33 cellular contexts compared by ENCODE assay signal in the genomic region with DNA sequence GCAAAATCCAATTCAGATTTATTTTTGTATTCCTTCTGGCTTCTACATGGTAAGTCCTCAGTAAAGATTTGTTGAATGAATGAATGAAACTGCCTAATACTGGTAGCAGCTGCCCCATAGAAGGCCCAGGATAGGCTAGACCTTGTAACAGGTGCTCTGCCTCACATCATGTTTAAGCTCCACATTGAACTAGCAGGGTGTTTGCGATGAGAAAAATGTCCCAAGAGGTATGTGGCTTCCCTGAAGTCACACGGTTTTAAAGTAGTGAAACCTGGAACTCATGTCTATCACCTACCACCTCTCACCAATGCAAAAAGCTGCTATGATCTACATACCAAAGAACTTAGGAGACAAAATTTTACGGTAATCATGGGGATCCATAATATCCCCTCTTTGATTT. TPM values are rescaled to one million over a fixed set of nuclear protein-coding genes. Genes with fewer than 3 reads are reported as not detected.
DNase-seq lines count a peak whose midpoint lies in the region; ATAC-seq and TF ChIP-seq lines count a peak whose summit lies in the region.
"Had no signal": no experiment of that assay in that cellular context is flagged by ENCODE, and none has a peak within 500 bp of the region (broad histone marks: within the 10 kb centered on the region; RNA-seq: fewer than 3 reads in every experiment).

No MANE protein-coding gene starts in this region.

- peak; percentile 58 for ATAC-seq in GM18907 (IDR thresholded peaks at IDR 0.05; ENCODE audit: unreplicated experiment)
- ATAC-seq in GM21619 (IDR thresholded peaks at IDR 0.05; ENCODE audit: unreplicated experiment): peak; percentile 46
- ATAC-seq in HG03139 (IDR thresholded peaks at IDR 0.05; ENCODE audit: unreplicated experiment): peak; percentile 49
- ATAC-seq in HG02678 (IDR thresholded peaks at IDR 0.05; ENCODE audit: unreplicated experiment): no peak
- no peak for ATAC-seq in left colon
- ATAC-seq: activated naive CD4-positive, alpha-beta T cell treated with anti-CD3 and anti-CD28 coated beads, Interleukin-2, amount 50 U/mL, for 72 hours; activated T-helper 17 cell treated with anti-CD3 and anti-CD28 coated beads, Interleukin-2, amount 50 U/mL, for 72 hours had no signal

- no peaks in the 10 kb centered on the region for H3K36me3 ChIP-seq in brain microvascular endothelial cell (replicated peaks)
- H3K36me3 ChIP-seq: SJSA1, upper lobe of left lung had no signal

- H3K4me1 Mint-ChIP-seq in glutamatergic neuron (ENCODE audit: low read depth, unreplicated experiment): no peaks in the 10 kb centered on the region
- H3K4me1 Mint-ChIP-seq: activated T-helper 17 cell treated with anti-CD3 and anti-CD28 coated beads, Interleukin-2, amount 50 U/mL, for 72 hours had no signal

- intact Hi-C loops in left colon (cut with DNase I, micrococcal nuclease): no loop called here

- no peak overlapping the region for H3K4me3 ChIP-seq in brain microvascular endothelial cell (ENCODE audit: low read depth, low read length)
- H3K4me3 ChIP-seq: SJSA1 had no signal

- H3K36me3 Mint-ChIP-seq in glutamatergic neuron (ENCODE audit: unreplicated experiment): no peaks in the 10 kb centered on the region
- H3K36me3 Mint-ChIP-seq: stimulated activated naive B cell treated with anti-CD40 and anti-IgM and Interleukin-4, amounts not matched to agents 10 μg/mL and 1 μg/mL and 100 μg/mL, for 72 hours had no signal

- peak overlapping the region; percentile 70 for H3K4me3 Mint-ChIP-seq in glutamatergic neuron (ENCODE audit: unreplicated experiment)
- H3K4me3 Mint-ChIP-seq: activated T-helper 17 cell treated with anti-CD3 and anti-CD28 coated beads, Interleukin-2, amount 50 U/mL, for 72 hours; stimulated activated naive B cell treated with anti-CD40 and anti-IgM and Interleukin-4, amounts not matched to agents 10 μg/mL and 1 μg/mL and 100 μg/mL, for 72 hours had no signal

- DNase-seq in glutamatergic neuron (no peak), brain microvascular endothelial cell (no peak), RKO (ENCODE audit: low spot score) (no peak), left colon (no peak)
- DNase-seq: activated CD4-positive, alpha-beta T cell treated with anti-CD3 and anti-CD28 coated beads for 48 hours; amygdala; DMS153; hippocampal formation; KBM-7; left cardiac atrium; mammary epithelial cell; NCI-H1105; NCI-H187 treated with DMSO at 0.1 percent for 48 hours; NCI-H2171 treated with DMSO at 0.1 percent for 48 hours; NCI-H510A treated with DMSO at 0.1 percent for 48 hours; RPMI8226; stimulated activated naive B cell treated with anti-CD40 and anti-IgM and Interleukin-4, amounts not matched to agents 10 μg/mL and 1 μg/mL and 100 μg/mL, for 72 hours; T1000; upper lobe of left lung had no signal

- TF ChIP-seq CTCF in glutamatergic neuron (IDR thresholded peaks at IDR 0.05; ENCODE audit: partially characterized antibody, unreplicated experiment) (no peak), brain microvascular endothelial cell (IDR thresholded peaks at IDR 0.05; ENCODE audit: low read depth, low read length, missing control alignments) (no peak)

- peaks cover 7% of the 10 kb centered on the region for H3K27me3 ChIP-seq in brain microvascular endothelial cell (replicated peaks)
- H3K27me3 ChIP-seq: SJSA1 had no signal

- in situ Hi-C loops in brain microvascular endothelial cell (cut with HindIII; ENCODE audit: low pct_ligation_motif_present, low sequenced_read_pairs): no loop called here

- H3K27ac ChIP-seq in brain microvascular endothelial cell: no peak overlapping the region
- H3K27ac ChIP-seq: HL-60, parathyroid adenoma, SJSA1, upper lobe of left lung, VCaP had no signal

- no peak overlapping the region for H3K27ac Mint-ChIP-seq in glutamatergic neuron (ENCODE audit: unreplicated experiment)
- H3K27ac Mint-ChIP-seq: activated naive CD4-positive, alpha-beta T cell treated with anti-CD3 and anti-CD28 coated beads, Interleukin-2, amount 50 U/mL, for 72 hours; activated T-helper 17 cell treated with anti-CD3 and anti-CD28 coated beads, Interleukin-2, amount 50 U/mL, for 72 hours; nephron; stimulated activated naive B cell treated with anti-CD40 and anti-IgM and Interleukin-4, amounts not matched to agents 10 μg/mL and 1 μg/mL and 100 μg/mL, for 72 hours had no signal

- H3K9me3 Mint-ChIP-seq in glutamatergic neuron (ENCODE audit: unreplicated experiment): peaks cover 2% of the 10 kb centered on the region
- H3K9me3 Mint-ChIP-seq: activated T-helper 17 cell treated with anti-CD3 and anti-CD28 coated beads, Interleukin-2, amount 50 U/mL, for 72 hours; nephron; stimulated activated naive B cell treated with anti-CD40 and anti-IgM and Interleukin-4, amounts not matched to agents 10 μg/mL and 1 μg/mL and 100 μg/mL, for 72 hours had no signal

- H3K27me3 Mint-ChIP-seq in glutamatergic neuron (ENCODE audit: unreplicated experiment): peaks cover 4% of the 10 kb centered on the region

RNA-seq across cellular contexts. Expression of gene LHCGR, which starts 0.8 kb away (rescaled TPM):
- total RNA-seq in glutamatergic neuron (ENCODE audit: unreplicated experiment) (not detected), left colon (not detected)
- total RNA-seq: activated naive CD4-positive, alpha-beta T cell treated with anti-CD3 and anti-CD28 coated beads, Interleukin-2, amount 50 U/mL, for 72 hours; activated T-helper 17 cell treated with anti-CD3 and anti-CD28 coated beads, Interleukin-2, amount 50 U/mL, for 72 hours; bronchial epithelial cell; endothelial cell of umbilical vein; M059J; mammary epithelial cell; SJSA1 had no signal

Comparison
In these comparisons a context has a peak if more than half of its experiments do, and no peak if none do; other contexts are left out.
1. ATAC-seq: peak in GM18907 (single experiment), GM21619 (single experiment) and HG03139 (single experiment); none in HG02678 (single experiment) and left colon (single experiment).